ENCODE assay signal across 19 cellular contexts in the genomic region with DNA sequence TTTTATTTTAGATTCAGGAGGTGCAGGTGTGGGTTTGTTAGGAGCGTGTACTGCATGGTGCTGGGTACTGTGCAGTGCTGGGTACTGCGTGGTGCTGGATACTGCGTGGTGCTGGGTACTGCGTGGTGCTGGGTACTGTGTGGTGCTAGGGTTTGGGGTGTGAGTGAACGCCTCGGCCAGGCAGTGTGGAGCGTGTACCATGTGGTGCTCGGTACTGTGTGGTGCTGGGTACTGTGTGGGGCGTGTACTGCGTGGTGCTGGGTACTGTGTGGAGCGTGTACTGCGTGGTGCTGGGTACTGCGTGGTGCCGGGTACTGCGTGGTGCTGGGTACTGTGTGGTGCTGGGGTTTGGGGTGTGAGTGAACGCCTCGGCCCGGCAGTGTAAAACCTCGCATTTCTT.
DNase-seq lines count a peak whose midpoint lies in the region; ATAC-seq, FAIRE-seq and TF ChIP-seq lines count a peak whose summit lies in the region.
"Had no signal": no experiment of that assay in that cellular context is flagged by ENCODE, and none has a peak within 500 bp of the region (broad histone marks: within the 10 kb centered on the region; RNA-seq: fewer than 3 reads in every experiment).

No MANE protein-coding gene starts in this region.

- in situ Hi-C loops in HepG2 (cut with HindIII; ENCODE audit: extremely low pct_ligation_motif_present, low pct_unique_long_range_greater_than_20kb): no loop called here

- no peak overlapping the region for H3K4ac ChIP-seq in neuronal stem cell (ENCODE audit: low read length)

- no peak overlapping the region for H2BK5ac ChIP-seq in neuronal stem cell (ENCODE audit: low read length)

- peak overlapping the region; percentile 29 for H3K23ac ChIP-seq in neuronal stem cell (ENCODE audit: low read depth, low read length, poor library complexity)

- no peaks in the 10 kb centered on the region for H3K79me2 ChIP-seq in HepG2 (ENCODE audit: insufficient read depth, low read length)

- 95% methylated on average over 19 of the region's 19 CpGs for WGBS in HepG2 (ENCODE audit: low lambda C conversion rate)
- 90% methylated on average over 19 of the region's 19 CpGs for WGBS in right lobe of liver (ENCODE audit: insufficient coverage, low coverage, low lambda C conversion rate, missing lambda C conversion rate)
- WGBS in neuronal stem cell (ENCODE audit: extremely low coverage in 2 of 2, insufficient read length in 2 of 2, insufficient replicate concordance in 1 of 2), 2 donors: no CpG with 5 or more reads among the region's 19 CpGs

- peaks cover 5% of the 10 kb centered on the region for H3K79me1 ChIP-seq in neuronal stem cell (ENCODE audit: low read depth, low read length)

- no peak overlapping the region for H2BK120ac ChIP-seq in neuronal stem cell (ENCODE audit: low read depth, low read length)

- H2BK15ac ChIP-seq in neuronal stem cell (ENCODE audit: low read length): no peak overlapping the region

- TF ChIP-seq POLR2A in HepG2 (IDR thresholded peaks at IDR 0.05; ENCODE audit: insufficient read depth in 1 of 2, low read depth in 2 of 2, low read length in 2 of 2) (no peak), right lobe of liver (IDR thresholded peaks at IDR 0.05) (no peak)

- H2BK12ac ChIP-seq in neuronal stem cell (ENCODE audit: low read length): no peak overlapping the region

- no peaks in the 10 kb centered on the region for H3K4me1 ChIP-seq in HepG2 (ENCODE audit: insufficient read depth, low read length)
- H3K4me1 ChIP-seq in right lobe of liver: no peaks in the 10 kb centered on the region
- no peaks in the 10 kb centered on the region for H3K4me1 ChIP-seq in foreskin keratinocyte
- H3K4me1 ChIP-seq in neuronal stem cell (ENCODE audit: control insufficient read depth in 2 of 2, insufficient read depth in 1 of 2, low read depth in 1 of 2, low read length in 2 of 2): peaks cover 0 to 7% of the 10 kb centered on the region in 2 donors
- no peaks in the 10 kb centered on the region for H3K4me1 ChIP-seq in SJCRH30
- H3K4me1 ChIP-seq: BLaER1 had no signal

- no peaks in the 10 kb centered on the region for H3K27me3 ChIP-seq in HepG2 (ENCODE audit: control insufficient read depth in 1 of 2, insufficient read depth in 2 of 2, low read length in 2 of 2)
- no peaks in the 10 kb centered on the region for H3K27me3 ChIP-seq in right lobe of liver
- H3K27me3 ChIP-seq in foreskin keratinocyte: no peaks in the 10 kb centered on the region
- H3K27me3 ChIP-seq in neuronal stem cell (ENCODE audit: control insufficient read depth in 3 of 3, insufficient read depth in 3 of 3, low read depth in 1 of 3, low read length in 3 of 3): no peaks in the 10 kb centered on the region
- H3K27me3 ChIP-seq in SJCRH30: no peaks in the 10 kb centered on the region
- H3K27me3 ChIP-seq: BLaER1 had no signal

- H3K4me2 ChIP-seq in HepG2 (ENCODE audit: low read depth, low read length): no peak overlapping the region
- no peak overlapping the region for H3K4me2 ChIP-seq in neuronal stem cell (ENCODE audit: insufficient read depth, low read length, poor library complexity, severe bottlenecking)
- H3K4me2 ChIP-seq: BLaER1 had no signal

- TF ChIP-seq EP300 in HepG2 (IDR thresholded peaks at IDR 0.05; ENCODE audit: low read depth in 2 of 2, low read length in 2 of 2): no peak
- TF ChIP-seq EP300 in HepG2 (CRISPR knock-in tag; IDR thresholded peaks at IDR 0.05; ENCODE audit: borderline replicate concordance): no peak

- H2AFZ ChIP-seq in HepG2 (ENCODE audit: low read length) (no peak overlapping the region), neuronal stem cell (ENCODE audit: low read length) (no peak overlapping the region)
- H2AFZ ChIP-seq: GM23248 had no signal

- H3K9me3 ChIP-seq in HepG2 (ENCODE audit: low read length): no peaks in the 10 kb centered on the region
- no peaks in the 10 kb centered on the region for H3K9me3 ChIP-seq in right lobe of liver
- H3K9me3 ChIP-seq in neuronal stem cell (replicated peaks in 1 of 2; ENCODE audit: control insufficient read depth in 2 of 2, insufficient read depth in 1 of 2, low read depth in 1 of 2, low read length in 2 of 2): peaks cover 0 to 5% of the 10 kb centered on the region in 2 donors
- H3K9me3 ChIP-seq in SJCRH30 (replicated peaks): no peaks in the 10 kb centered on the region
- H3K9me3 ChIP-seq: BLaER1 had no signal

- peaks cover 8 to 13% of the 10 kb centered on the region in 2 experiments for H3K36me3 ChIP-seq in HepG2 (replicated peaks in 1 of 2; ENCODE audit: control insufficient read depth in 1 of 2, insufficient read depth in 2 of 2, low read length in 2 of 2)
- H3K36me3 ChIP-seq in right lobe of liver: no peaks in the 10 kb centered on the region
- peaks cover 7 to 37% of the 10 kb centered on the region in 2 donors for H3K36me3 ChIP-seq in neuronal stem cell (replicated peaks in 1 of 2; ENCODE audit: control insufficient read depth in 2 of 2, insufficient read depth in 2 of 2, low read length in 2 of 2)
- H3K36me3 ChIP-seq in SJCRH30: peaks cover 4% of the 10 kb centered on the region; the same call in 1 of the 2 replicates

- TF ChIP-seq CTCF in HepG2 (CRISPR knock-in tag; IDR thresholded peaks at IDR 0.05) (no peak), right lobe of liver (IDR thresholded peaks at IDR 0.05) (no peak), foreskin keratinocyte (conservative IDR thresholded peaks at IDR 0.05) (no peak)

- no TSS peak for BruUV-seq in HepG2 (replicated peaks; lab: Mats Ljungman, UMichigan)

- H4K91ac ChIP-seq in neuronal stem cell (ENCODE audit: low read depth, low read length, poor library complexity): no peak overlapping the region

- H4K8ac ChIP-seq in neuronal stem cell (ENCODE audit: low read depth, low read length): no peak overlapping the region

- H3K9ac ChIP-seq in HepG2 (ENCODE audit: insufficient read depth, low read depth, low read length) (no peak overlapping the region), neuronal stem cell (ENCODE audit: low read depth, low read length, poor library complexity) (no peak overlapping the region)
- H3K9ac ChIP-seq: BLaER1, GM23248 had no signal

- CTCF ChIA-PET in HepG2 (lab: Yijun Ruan, JAX; ENCODE audit: low intra/inter-chr PET ratio, low total read pairs): no interaction called here

- no peak for DNase-seq in HepG2 (ENCODE audit: low spot score)
- no peak for DNase-seq in right lobe of liver
- no peak for DNase-seq in foreskin keratinocyte
- DNase-seq in neuronal stem cell (ENCODE audit: low spot score): no peak
- no peak for DNase-seq in SJCRH30
- DNase-seq: CD4-positive, alpha-beta memory T cell; EL; GM23248; HCEC 1CT; KBM-7; NCI-H1105; NCI-H2081 treated with DMSO at 0.1 percent for 48 hours; NK-92 treated with Interleukin-12 subunit alpha and Interleukin-12 subunit beta, amount 100 ng/mL, for 24 hours; SHP77 had no signal

- intact Hi-C loops in HepG2 (cut with micrococcal nuclease; ENCODE audit: unreplicated experiment) (no loop called here), right lobe of liver (cut with DNase I) (no loop called here)

- no peak for TF ChIP-seq RAD21 in HepG2 (CRISPR knock-in tag; IDR thresholded peaks at IDR 0.05)

- H3K27ac ChIP-seq in HepG2 (ENCODE audit: extremely low read length, insufficient read depth, low read length) (no peak overlapping the region), right lobe of liver (no peak overlapping the region), foreskin keratinocyte (no peak overlapping the region), neuronal stem cell (replicated peaks; ENCODE audit: low read length) (no peak overlapping the region), SJCRH30 (no peak overlapping the region)
- H3K27ac ChIP-seq: BLaER1, GM23248 had no signal

- ATAC-seq in HepG2: peak; percentile 45
- no peak for ATAC-seq in right lobe of liver
- peak; percentile 12 for ATAC-seq in foreskin keratinocyte
- no peak for ATAC-seq in GM19023 (IDR thresholded peaks at IDR 0.05; ENCODE audit: unreplicated experiment)
- no peak for ATAC-seq in HG02840 (IDR thresholded peaks at IDR 0.05; ENCODE audit: low FRiP score, unreplicated experiment)
- ATAC-seq: GM12878 had no signal

- POLR2A ChIA-PET in HepG2 (lab: Yijun Ruan, JAX): no interaction called here

- H3K4me3 ChIP-seq in HepG2 (replicated peaks in 1 of 3; ENCODE audit: insufficient read depth in 1 of 3, low read depth in 2 of 3, low read length in 3 of 3): no peak overlapping the region
- no peak overlapping the region for H3K4me3 ChIP-seq in right lobe of liver
- no peak overlapping the region for H3K4me3 ChIP-seq in neuronal stem cell (ENCODE audit: low read length in 2 of 2)
- H3K4me3 ChIP-seq in SJCRH30: no peak overlapping the region
- H3K4me3 ChIP-seq: BLaER1, GM12878, GM23248 had no signal

- H2AK5ac ChIP-seq in neuronal stem cell (ENCODE audit: low read depth, low read length): no peak overlapping the region

- no peak overlapping the region for H3K18ac ChIP-seq in neuronal stem cell (ENCODE audit: low read length)

- H4K20me1 ChIP-seq in HepG2 (ENCODE audit: insufficient read depth, low read length): no peaks in the 10 kb centered on the region
- H4K20me1 ChIP-seq: BLaER1 had no signal

- H3K14ac ChIP-seq in neuronal stem cell (ENCODE audit: low read length): peak overlapping the region; percentile 5

- FAIRE-seq in HepG2 (lab: Jason Lieb, UNC): no peak
- FAIRE-seq: GM12878, RCC 7860 had no signal

TF ChIP-seq in HepG2, 621 proteins besides CTCF, POLR2A, EP300 and RAD21:
- no peak for TF ChIP-seq KLF16 (CRISPR knock-in tag; IDR thresholded peaks at IDR 0.05)
- peak; percentile 65; the same call in 1 of the 2 replicates for TF ChIP-seq ZSCAN21 (CRISPR knock-in tag; IDR thresholded peaks at IDR 0.05; ENCODE audit: borderline replicate concordance)

Comparison
In these comparisons a context has a peak if more than half of its experiments do, and no peak if none do; other contexts are left out.
1. ATAC-seq: peak in HepG2 (single experiment) and foreskin keratinocyte (single experiment); none in right lobe of liver (0 of 4), GM19023 (single experiment) and HG02840 (single experiment).